11 cellular contexts compared by ENCODE assay signal in the genomic region with DNA sequence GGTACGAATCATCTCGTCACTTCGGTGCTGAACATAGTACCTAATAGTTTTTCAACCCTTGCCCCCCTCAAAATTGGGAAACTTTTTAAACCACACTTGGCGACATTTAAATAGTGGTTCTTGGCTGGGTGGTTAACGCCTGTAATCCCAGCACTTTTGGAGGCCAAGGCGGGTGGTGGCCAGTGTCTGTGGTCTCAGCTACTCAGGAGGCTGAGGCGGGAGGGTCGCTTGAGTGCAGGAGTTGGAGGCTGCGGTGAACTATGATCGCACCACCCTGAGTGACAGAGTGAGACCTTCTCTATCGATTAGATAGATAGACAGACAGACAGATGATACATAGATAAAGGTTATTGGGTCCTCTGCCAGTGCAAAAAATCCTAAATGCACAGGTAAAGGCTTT. TPM values are rescaled to one million over a fixed set of nuclear protein-coding genes. Genes with fewer than 3 reads are reported as not detected.
DNase-seq lines count a peak whose midpoint lies in the region; ATAC-seq, FAIRE-seq and TF ChIP-seq lines count a peak whose summit lies in the region.
"Had no signal": no experiment of that assay in that cellular context is flagged by ENCODE, and none has a peak within 500 bp of the region (broad histone marks: within the 10 kb centered on the region; RNA-seq: fewer than 3 reads in every experiment).

No MANE protein-coding gene starts in this region.

- TSS peak; percentile 97 for BruUV-seq in Calu3 (replicated peaks; lab: Mats Ljungman, UMichigan)

- H3K36me3 ChIP-seq in astrocyte (ENCODE audit: insufficient read depth, low read length), result no peaks in the 10 kb centered on the region
- no peaks in the 10 kb centered on the region for H3K36me3 ChIP-seq in iPS-20b (ENCODE audit: insufficient read depth, low read depth, low read length)
- H3K36me3 ChIP-seq in sigmoid colon, result no peaks in the 10 kb centered on the region
- no peaks in the 10 kb centered on the region for H3K36me3 ChIP-seq in SJCRH30

- H3K36me3 Mint-ChIP-seq in Calu3 (ENCODE audit: insufficient read depth, unreplicated experiment) (peaks cover 8% of the 10 kb centered on the region), astrocyte (ENCODE audit: low read depth, unreplicated experiment) (no peaks in the 10 kb centered on the region)

- H3K27me3 ChIP-seq in astrocyte (ENCODE audit: insufficient read depth, low read length), result no peaks in the 10 kb centered on the region
- H3K27me3 ChIP-seq in iPS-20b (ENCODE audit: insufficient read depth, low read length), result no peaks in the 10 kb centered on the region
- no peaks in the 10 kb centered on the region for H3K27me3 ChIP-seq in sigmoid colon
- H3K27me3 ChIP-seq in SJCRH30, result no peaks in the 10 kb centered on the region

- H3K4me2 ChIP-seq in astrocyte (ENCODE audit: low read length), result peak overlapping the region; percentile 87

- peak overlapping the region; percentile 92 for H2AFZ ChIP-seq in astrocyte (ENCODE audit: low read depth, low read length)

- H3K27ac ChIP-seq in astrocyte (ENCODE audit: low read depth, low read length), result peak overlapping the region; percentile 45
- no peak overlapping the region for H3K27ac ChIP-seq in iPS-20b (ENCODE audit: low read length)
- peak overlapping the region; percentile 62 to 76 (median 71) for H3K27ac ChIP-seq in sigmoid colon
- H3K27ac ChIP-seq in SJCRH30, result no peak overlapping the region

- no peaks in the 10 kb centered on the region for H4K20me1 ChIP-seq in astrocyte (ENCODE audit: insufficient read depth, low read length)

- peak overlapping the region; percentile 30 for H3K27ac Mint-ChIP-seq in Calu3 (ENCODE audit: unreplicated experiment)
- H3K27ac Mint-ChIP-seq in astrocyte (ENCODE audit: unreplicated experiment), result no peak overlapping the region
- H3K27ac Mint-ChIP-seq: stimulated activated naive CD8-positive, alpha-beta T cell treated with anti-CD3 and anti-CD28 coated beads, Interleukin-15, Interleukin-2, amounts not matched to agents 100 ng/mL and 50 ng/mL, for 24 hours had no signal

- CTCF ChIA-PET in Calu3 (lab: Charles Lee), result interaction anchor here (0.9 to 1.5 kb wide), 5 partner anchors 9 to 90 kb away, joined by 3 to 5 read pairs (median 4); a partner anchor contains a TSS

- no peak for DNase-seq in Calu3
- no peak for DNase-seq in astrocyte (ENCODE audit: low read depth)
- DNase-seq in sigmoid colon, result no peak
- DNase-seq in SJCRH30, result no peak
- no peak for DNase-seq in NCI-H1105 treated with DMSO at 0.1 percent for 48 hours (lab: John Stamatoyannopoulos, UW)
- DNase-seq in RKO (ENCODE audit: low spot score), result no peak
- DNase-seq: NCI-H1417 treated with DMSO at 0.1 percent for 48 hours had no signal

- no peak for ATAC-seq in HG02884 (IDR thresholded peaks at IDR 0.05; ENCODE audit: unreplicated experiment)

- H3K27me3 Mint-ChIP-seq in Calu3 (ENCODE audit: unreplicated experiment), result no peaks in the 10 kb centered on the region
- peaks cover 1% of the 10 kb centered on the region for H3K27me3 Mint-ChIP-seq in astrocyte (ENCODE audit: low read depth, unreplicated experiment)

- no peak for FAIRE-seq in astrocyte (lab: Jason Lieb, UNC)
- FAIRE-seq: GM12892 had no signal

- peaks cover 34% of the 10 kb centered on the region for H3K4me1 Mint-ChIP-seq in Calu3 (ENCODE audit: low read depth, unreplicated experiment)
- no peaks in the 10 kb centered on the region for H3K4me1 Mint-ChIP-seq in astrocyte (ENCODE audit: low read depth, unreplicated experiment)

- no peaks in the 10 kb centered on the region for H3K79me2 ChIP-seq in astrocyte (ENCODE audit: insufficient read depth, low read length)

- H3K4me1 ChIP-seq in astrocyte (ENCODE audit: insufficient read depth, low read length) (peaks cover 4% of the 10 kb centered on the region), iPS-20b (ENCODE audit: insufficient read depth, low read length) (no peaks in the 10 kb centered on the region), sigmoid colon (peaks cover 0 to 9% (median 5%) of the 10 kb centered on the region in 4 donors), SJCRH30 (no peaks in the 10 kb centered on the region)

- intact Hi-C loops in Calu3 (cut with micrococcal nuclease; ENCODE audit: unreplicated experiment) (loop anchor here (2.0 kb wide), 1 partner anchor 154 kb away; no protein-coding TSS in a partner anchor), sigmoid colon (cut with DNase I) (loop anchor here (10.0 kb wide), 1 partner anchor 146 kb away; no protein-coding TSS in a partner anchor)

- TF ChIP-seq POLR2A in sigmoid colon (IDR thresholded peaks at IDR 0.05), result no peak

- peaks cover 10% of the 10 kb centered on the region for H3K9me3 Mint-ChIP-seq in Calu3 (ENCODE audit: low read depth, unreplicated experiment)
- peaks cover 2% of the 10 kb centered on the region for H3K9me3 Mint-ChIP-seq in astrocyte (ENCODE audit: unreplicated experiment)

- H3K4me3 Mint-ChIP-seq in Calu3 (ENCODE audit: low read depth, unreplicated experiment) (peak overlapping the region; percentile 82), astrocyte (ENCODE audit: unreplicated experiment) (peak overlapping the region; percentile 45)
- H3K4me3 Mint-ChIP-seq: stimulated activated naive CD8-positive, alpha-beta T cell treated with anti-CD3 and anti-CD28 coated beads, Interleukin-15, Interleukin-2, amounts not matched to agents 100 ng/mL and 50 ng/mL, for 24 hours had no signal

- H3K9ac ChIP-seq in astrocyte (ENCODE audit: low read length), result peak overlapping the region; percentile 78
- H3K9ac ChIP-seq in iPS-20b (ENCODE audit: low read depth, low read length), result no peak overlapping the region

- no peak for TF ChIP-seq EP300 in sigmoid colon (IDR thresholded peaks at IDR 0.05)

- H3K4me3 ChIP-seq in astrocyte (ENCODE audit: insufficient read depth, low read depth, low read length), result peak overlapping the region; percentile 63
- H3K4me3 ChIP-seq in iPS-20b (ENCODE audit: low read length), result peak overlapping the region; percentile 59; the same call in 1 of the 2 replicates
- H3K4me3 ChIP-seq in sigmoid colon, result peak overlapping the region; percentile 42 to 84 (median 74)
- no peak overlapping the region for H3K4me3 ChIP-seq in SJCRH30

- no peak for TF ChIP-seq CTCF in Calu3 (IDR thresholded peaks at IDR 0.05; ENCODE audit: unreplicated experiment)
- TF ChIP-seq CTCF in astrocyte (IDR thresholded peaks at IDR 0.05; ENCODE audit: insufficient read depth, low read depth, low read length), result no peak
- TF ChIP-seq CTCF in sigmoid colon (IDR thresholded peaks at IDR 0.05), result no peak

- H3K9me3 ChIP-seq in astrocyte (ENCODE audit: insufficient read depth, low read depth, low read length) (no peaks in the 10 kb centered on the region), iPS-20b (ENCODE audit: insufficient read depth, low read depth, low read length) (no peaks in the 10 kb centered on the region), sigmoid colon (no peaks in the 10 kb centered on the region), SJCRH30 (replicated peaks) (no peaks in the 10 kb centered on the region)

- 61 to 81% methylated on average over 11 of the region's 11 CpGs for WGBS in sigmoid colon, 2 donors

RNA-seq across cellular contexts. Expression of a gene that starts 55.5 kb away (rescaled TPM):
- 29.7 and 32.4 TPM in 2 replicates for total RNA-seq in Calu3 (2022)
- total RNA-seq in astrocyte, result 44.2 and 45.3 TPM in 2 replicates
- 10 to 100 TPM; 11.1 to 25.5 (median 18.9) TPM for total RNA-seq in sigmoid colon
- 1 to 10 TPM in 2 of 3 donors, under 1 TPM in 1; 0.92 to 3.0 (median 1.2) TPM for polyA plus RNA-seq in sigmoid colon
- total RNA-seq in SJCRH30 (2014; rRNA removed; shearing (Covaris generic)), result 7.4 and 8.1 TPM in 2 replicates

Comparison
In these comparisons a context has a peak if more than half of its experiments do, and no peak if none do; other contexts are left out.
1. H3K27ac ChIP-seq: peak in astrocyte (single experiment) and sigmoid colon (4 of 4); none in iPS-20b (single experiment) and SJCRH30 (single experiment).